In genomic region chr21:29064850-29065481, GRCh38 we compare ENCODE assay signal across 10 cellular contexts. TPM values are rescaled to one million over a fixed set of nuclear protein-coding genes. Genes with fewer than 3 reads are reported as not detected.
A peak's percentile ranks its signal among the peaks of the same experiment; 100 is the strongest.
DNase-seq lines count a peak whose midpoint lies in the region; ATAC-seq and FAIRE-seq lines count a peak whose summit lies in the region.
"Had no signal": no experiment of that assay in that cellular context is flagged by ENCODE, and none has a peak within 500 bp of the region (broad histone marks: within the 10 kb centered on the region; RNA-seq: fewer than 3 reads in every experiment).

No MANE protein-coding gene starts in this region.

- no peak overlapping the region for H3K27ac ChIP-seq in effector memory CD4-positive, alpha-beta T cell (ENCODE audit: insufficient read depth, low read length, poor library complexity, severe bottlenecking)
- H3K27ac ChIP-seq: SJSA1 had no signal

- ATAC-seq in GM21423 (IDR thresholded peaks at IDR 0.05; ENCODE audit: unreplicated experiment) (peak; percentile 96), HG03175 (IDR thresholded peaks at IDR 0.05; ENCODE audit: unreplicated experiment) (peak; percentile 97)

- H3K9me3 ChIP-seq in effector memory CD4-positive, alpha-beta T cell (ENCODE audit: control insufficient read depth, low read length): no peaks in the 10 kb centered on the region
- H3K9me3 ChIP-seq: SJSA1 had no signal

- no peaks in the 10 kb centered on the region for H3K9me3 Mint-ChIP-seq in dendritic cell treated with granulocyte-macrophage colony-stimulating factor and Interleukin-4, amounts not matched to agents 40 ng/mL and 50 ng/mL, for 4 days

- H3K27me3 Mint-ChIP-seq in dendritic cell treated with granulocyte-macrophage colony-stimulating factor and Interleukin-4, amounts not matched to agents 40 ng/mL and 50 ng/mL, for 4 days: no peaks in the 10 kb centered on the region

- peaks cover 76% of the 10 kb centered on the region for H3K36me3 Mint-ChIP-seq in dendritic cell treated with granulocyte-macrophage colony-stimulating factor and Interleukin-4, amounts not matched to agents 40 ng/mL and 50 ng/mL, for 4 days (ENCODE audit: low read depth)

- H3K4me3 Mint-ChIP-seq in dendritic cell treated with granulocyte-macrophage colony-stimulating factor and Interleukin-4, amounts not matched to agents 40 ng/mL and 50 ng/mL, for 4 days: no peak overlapping the region

- intact Hi-C loops in dendritic cell treated with granulocyte-macrophage colony-stimulating factor and Interleukin-4, amounts not matched to agents 40 ng/mL and 50 ng/mL, for 4 days (cut with micrococcal nuclease): no loop called here

- peaks cover 52% of the 10 kb centered on the region for H3K36me3 ChIP-seq in H7 (replicated peaks; ENCODE audit: control insufficient read depth, insufficient read depth, low read length)
- H3K36me3 ChIP-seq in effector memory CD4-positive, alpha-beta T cell (ENCODE audit: control insufficient read depth, insufficient read depth, low read length): peaks cover 93% of the 10 kb centered on the region

- no peaks in the 10 kb centered on the region for H3K4me1 ChIP-seq in effector memory CD4-positive, alpha-beta T cell (ENCODE audit: control insufficient read depth, insufficient read depth, low read length, poor library complexity, severe bottlenecking)
- H3K4me1 ChIP-seq: SJSA1 had no signal

- DNase-seq in GM18507 (ENCODE audit: extremely low spot score, insufficient read length, low read depth): no peak
- DNase-seq in anterior cingulate cortex (lab: John Stamatoyannopoulos, UW): no peak
- DNase-seq in H7: no peak
- DNase-seq in effector memory CD4-positive, alpha-beta T cell: no peak
- DNase-seq in 8988T: no peak
- DNase-seq: erythroblast had no signal

- peak overlapping the region; percentile 55 for H3K27ac Mint-ChIP-seq in dendritic cell treated with granulocyte-macrophage colony-stimulating factor and Interleukin-4, amounts not matched to agents 40 ng/mL and 50 ng/mL, for 4 days

- H3K4me3 ChIP-seq in H7 (ENCODE audit: insufficient read depth, low read depth, low read length): no peak overlapping the region
- H3K4me3 ChIP-seq in effector memory CD4-positive, alpha-beta T cell (ENCODE audit: insufficient read depth, low read depth, low read length, poor library complexity, severe bottlenecking): no peak overlapping the region
- H3K4me3 ChIP-seq: SJSA1 had no signal

- no peaks in the 10 kb centered on the region for H3K27me3 ChIP-seq in H7 (ENCODE audit: control insufficient read depth, insufficient read depth, low read length)
- H3K27me3 ChIP-seq in effector memory CD4-positive, alpha-beta T cell (replicated peaks; ENCODE audit: control insufficient read depth, insufficient read depth, low read length, poor library complexity, severe bottlenecking): no peaks in the 10 kb centered on the region
- H3K27me3 ChIP-seq: SJSA1 had no signal

- FAIRE-seq in GM18507 (lab: Jason Lieb, UNC): peak; percentile 88

- peaks cover 5% of the 10 kb centered on the region for H3K4me1 Mint-ChIP-seq in dendritic cell treated with granulocyte-macrophage colony-stimulating factor and Interleukin-4, amounts not matched to agents 40 ng/mL and 50 ng/mL, for 4 days (ENCODE audit: low read depth)

RNA-seq across cellular contexts. Expression of gene CCT8, which starts 8.5 kb away (rescaled TPM):
- 259 and 325 TPM in 2 replicates for total RNA-seq in H7 (2014; rRNA removed; shearing (Covaris generic))

RNA-seq across cellular contexts. Expression of gene USP16, which starts 40.5 kb away (rescaled TPM):
- total RNA-seq in H7 (2014; rRNA removed; shearing (Covaris generic)): 15.1 and 21.9 TPM in 2 replicates

RNA-seq across cellular contexts. Expression of gene RWDD2B, which starts 45.8 kb away (rescaled TPM):
- total RNA-seq in H7 (2014; rRNA removed; shearing (Covaris generic)): 5.1 and 8.2 TPM in 2 replicates
